In genomic region chr6:146912730-146913680, GRCh38 we compare ENCODE assay signal across 9 cellular contexts.
DNase-seq lines count a peak whose midpoint lies in the region; ATAC-seq and TF ChIP-seq lines count a peak whose summit lies in the region.
"Had no signal": no experiment of that assay in that cellular context is flagged by ENCODE, and none has a peak within 500 bp of the region (broad histone marks: within the 10 kb centered on the region; RNA-seq: fewer than 3 reads in every experiment).

No MANE protein-coding gene starts in this region.

- TF ChIP-seq CTCF in HCT116 (IDR thresholded peaks at IDR 0.05 in 2 of 3, conservative IDR thresholded peaks at IDR 0.05 in 1 of 3; ENCODE audit: borderline replicate concordance in 1 of 3, insufficient read depth in 1 of 3, low read depth in 2 of 3, low read length in 2 of 3) (no peak), WI38 (IDR thresholded peaks at IDR 0.05; ENCODE audit: low read depth, low read length) (no peak), fibroblast of mammary gland (conservative IDR thresholded peaks at IDR 0.05; ENCODE audit: control insufficient read depth, insufficient read depth, low read depth, low read length) (no peak), lower leg skin (IDR thresholded peaks at IDR 0.05) (no peak)

- no peaks in the 10 kb centered on the region for H3K9me2 ChIP-seq in HCT116 (ENCODE audit: insufficient read depth)

- RAD21 ChIA-PET in HCT116 (lab: Charles Lee; ENCODE audit: low non-redundant PET in 1 of 2, low total read pairs in 2 of 2, uncharacterized antibody in 2 of 2, unreplicated experiment in 2 of 2) = no interaction called here

- no peaks in the 10 kb centered on the region for H4K20me1 ChIP-seq in HCT116 (ENCODE audit: insufficient read depth)

- 77% methylated on average over 7 of the region's 7 CpGs for WGBS in lower leg skin, 2 donors

- DNase-seq in HCT116 (ENCODE audit: low read depth, low spot score) (no peak), fibroblast of mammary gland (ENCODE audit: low read depth) (peak; percentile 61), skeletal muscle cell (ENCODE audit: low read depth) (no peak), NCI-H2029 treated with DMSO at 0.1 percent for 48 hours (lab: John Stamatoyannopoulos, UW) (no peak), C1 segment of cervical spinal cord (lab: John Stamatoyannopoulos, UW) (no peak), lower leg skin (ENCODE audit: low spot score in 2 of 2) (no peak)
- no peak for DNase-seq in activated CD4-positive, alpha-beta T cell treated with anti-CD3 and anti-CD28 coated beads, Interleukin-2, amount 50 U/mL, for 4 hours
- DNase-seq: activated naive CD4-positive, alpha-beta T cell treated with anti-CD3 and anti-CD28 coated beads, Interleukin-2, amount 10 ng/mL, durations not matched to agents 7 days and 5 days had no signal

- TF ChIP-seq POLR2A in HCT116 (IDR thresholded peaks at IDR 0.05; ENCODE audit: borderline replicate concordance, extremely low read depth, insufficient read depth, insufficient read length) (no peak), lower leg skin (IDR thresholded peaks at IDR 0.05) (no peak)

- H3K4me1 ChIP-seq in HCT116 (ENCODE audit: control insufficient read depth in 1 of 2, insufficient read depth in 2 of 2, low read length in 2 of 2) = peaks cover 26 to 37% of the 10 kb centered on the region in 2 experiments

- ATAC-seq in HCT116 = no peak

- H3K79me2 ChIP-seq in HCT116 (ENCODE audit: insufficient read depth, low read length) = no peaks in the 10 kb centered on the region

- BruUV-seq in HCT116 (replicated peaks; lab: Mats Ljungman, UMichigan) = no TSS peak

- intact Hi-C loops in HCT116 (cut with micrococcal nuclease) (loop anchor here (10.0 kb wide), 1 partner anchor 1252 kb away; no protein-coding TSS in a partner anchor), lower leg skin (cut with DNase I; ENCODE audit: low total_unique reads) (no loop called here)

- POLR2A ChIA-PET in HCT116 (lab: Charles Lee) = no interaction called here

- H3K4me2 ChIP-seq in HCT116 (ENCODE audit: low read length) = peak overlapping the region; percentile 68

- peak overlapping the region in 1 of 2 experiments; percentile 45; a peak in 3 of 4 replicates for H3K4me3 ChIP-seq in HCT116 (replicated peaks in 1 of 2; ENCODE audit: low read depth in 1 of 2, low read length in 2 of 2)
- H3K4me3 ChIP-seq in WI38 (ENCODE audit: low read depth, low read length) = peak overlapping the region; percentile 28
- peak overlapping the region; percentile 19 for H3K4me3 ChIP-seq in fibroblast of mammary gland (ENCODE audit: control insufficient read depth, low read depth, low read length)
- H3K4me3 ChIP-seq in skeletal muscle cell (ENCODE audit: low read depth, low read length) = peak overlapping the region; percentile 7
- H3K4me3 ChIP-seq in lower leg skin (ENCODE audit: low read depth, poor library complexity, severe bottlenecking) = no peak overlapping the region

- H3K9me3 ChIP-seq in HCT116 (ENCODE audit: control insufficient read depth in 1 of 2, insufficient read depth in 1 of 2, low read depth in 1 of 2, low read length in 2 of 2) = no peaks in the 10 kb centered on the region

- no peak for TF ChIP-seq RAD21 in HCT116 (IDR thresholded peaks at IDR 0.05; ENCODE audit: low read depth)

- no peaks in the 10 kb centered on the region for H3K36me3 ChIP-seq in HCT116 (ENCODE audit: control insufficient read depth in 1 of 2, insufficient read depth in 2 of 2, low read length in 2 of 2)

- CTCF ChIA-PET in HCT116 (lab: Charles Lee) = no interaction called here

- peak overlapping the region; percentile 93 for H2AFZ ChIP-seq in HCT116 (ENCODE audit: low read depth, low read length, poor library complexity, severe bottlenecking)

- H3K27me3 ChIP-seq in HCT116 (ENCODE audit: insufficient read depth, low read length) = no peaks in the 10 kb centered on the region

- peak overlapping the region; percentile 83; the same call in 1 of the 2 replicates for H3K27ac ChIP-seq in HCT116 (ENCODE audit: low read depth, low read length)

- peak overlapping the region; percentile 34; the same call in 1 of the 2 replicates for H3K9ac ChIP-seq in HCT116 (ENCODE audit: low read length)

TF ChIP-seq in HCT116, 20 proteins besides CTCF, POLR2A, EP300 and RAD21:
- TF ChIP-seq ATF3 (IDR thresholded peaks at IDR 0.05) = no peak
- TF ChIP-seq EGR1 (IDR thresholded peaks at IDR 0.05; ENCODE audit: low read depth) = no peak
- TF ChIP-seq SP1 (IDR thresholded peaks at IDR 0.05; ENCODE audit: low read depth) = 0 out of 2 replicates have a peak, but pooled peaks have one; percentile 14
- TF ChIP-seq EZH2phosphoT487 (IDR thresholded peaks at IDR 0.05; ENCODE audit: borderline replicate concordance) = no peak
- TF ChIP-seq EZH2 (IDR thresholded peaks at IDR 0.05) = no peak
